ENCODE assay signal across 20 cellular contexts in the genomic region with DNA sequence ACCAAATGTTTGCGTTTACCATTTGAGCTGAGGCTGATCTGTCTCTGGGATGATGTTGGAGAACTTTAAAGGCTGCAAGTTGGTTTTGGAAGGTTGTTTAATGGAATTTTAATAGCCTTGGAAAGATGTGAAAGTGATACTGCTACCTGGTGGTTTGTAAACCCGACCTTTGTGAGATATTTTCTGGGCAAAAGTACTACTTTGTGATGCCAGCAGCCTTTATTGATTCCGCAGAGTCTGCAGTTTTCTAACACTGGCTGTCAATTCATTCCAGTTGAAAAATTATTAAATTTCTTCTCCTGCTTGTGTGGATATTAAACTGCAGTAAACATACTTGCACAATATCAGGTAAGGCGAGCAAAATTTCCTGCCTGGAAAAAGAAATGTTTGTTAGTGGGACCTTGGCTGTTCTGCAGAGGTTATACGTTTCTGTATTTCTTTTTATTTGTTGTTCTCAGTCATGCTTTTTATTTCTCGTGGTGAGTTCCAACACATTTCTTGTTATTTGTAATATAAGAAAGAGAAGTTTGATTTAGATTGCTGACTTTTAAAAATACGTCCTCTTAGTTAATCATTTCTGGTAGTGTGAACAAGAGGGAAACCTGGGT.
DNase-seq lines count a peak whose midpoint lies in the region; ATAC-seq, FAIRE-seq and TF ChIP-seq lines count a peak whose summit lies in the region.
"Had no signal": no experiment of that assay in that cellular context is flagged by ENCODE, and none has a peak within 500 bp of the region (broad histone marks: within the 10 kb centered on the region; RNA-seq: fewer than 3 reads in every experiment).

No MANE protein-coding gene starts in this region.

- POLR2A ChIA-PET in WTC11 (lab: Charles Lee) (no interaction called here), HepG2 (lab: Yijun Ruan, JAX) (no interaction called here)

- H3K23ac ChIP-seq in mesenchymal stem cell (ENCODE audit: low read length in 2 of 2) = no peak overlapping the region

- TF ChIP-seq RAD21 in HepG2 (CRISPR knock-in tag; IDR thresholded peaks at IDR 0.05) = no peak

- H2BK12ac ChIP-seq in mesenchymal stem cell (ENCODE audit: low read length in 2 of 2) = no peak overlapping the region

- H3K27me3 Mint-ChIP-seq in GM23338 (ENCODE audit: insufficient read depth, low read depth, poor library complexity) = peaks cover 2% of the 10 kb centered on the region
- H3K27me3 Mint-ChIP-seq in WTC11 (ENCODE audit: low read depth) = no peaks in the 10 kb centered on the region
- H3K27me3 Mint-ChIP-seq in neural progenitor cell (ENCODE audit: insufficient read depth, low read depth) = no peaks in the 10 kb centered on the region
- H3K27me3 Mint-ChIP-seq: B cell; CD4-positive, CD25-positive, alpha-beta regulatory T cell had no signal

- H3K79me2 ChIP-seq in GM23338 (replicated peaks; ENCODE audit: insufficient read depth) (no peaks in the 10 kb centered on the region), HepG2 (ENCODE audit: insufficient read depth, low read length) (no peaks in the 10 kb centered on the region), neural progenitor cell (ENCODE audit: low read depth) (no peaks in the 10 kb centered on the region)

- H4K8ac ChIP-seq in mesenchymal stem cell (ENCODE audit: low read length) = no peak overlapping the region

- H2AFZ ChIP-seq in GM23338 (no peak overlapping the region), HepG2 (ENCODE audit: low read length) (no peak overlapping the region), mesenchymal stem cell (ENCODE audit: low read depth, low read length) (no peak overlapping the region), neural progenitor cell (replicated peaks) (no peak overlapping the region)
- H2AFZ ChIP-seq: GM23248 had no signal

- no peaks in the 10 kb centered on the region for H3K36me3 Mint-ChIP-seq in GM23338 (ENCODE audit: low read depth)
- no peaks in the 10 kb centered on the region for H3K36me3 Mint-ChIP-seq in WTC11
- no peaks in the 10 kb centered on the region for H3K36me3 Mint-ChIP-seq in neural progenitor cell

- TF ChIP-seq CTCF in GM23338 (conservative IDR thresholded peaks at IDR 0.05; ENCODE audit: low read depth in 2 of 2) (no peak), WTC11 (IDR thresholded peaks at IDR 0.05) (no peak), HepG2 (CRISPR knock-in tag; IDR thresholded peaks at IDR 0.05) (no peak), esophagus muscularis mucosa (IDR thresholded peaks at IDR 0.05) (no peak), neural progenitor cell (IDR thresholded peaks at IDR 0.05) (no peak)

- no peak overlapping the region for H2BK5ac ChIP-seq in mesenchymal stem cell (ENCODE audit: low read depth, low read length, poor library complexity, severe bottlenecking)

- intact Hi-C loops in HepG2 (cut with micrococcal nuclease; ENCODE audit: unreplicated experiment) (no loop called here), esophagus muscularis mucosa (cut with DNase I) (no loop called here)

- in situ Hi-C loops in HepG2 (cut with HindIII; ENCODE audit: extremely low pct_ligation_motif_present, low pct_unique_long_range_greater_than_20kb) = no loop called here

- H3K4me1 Mint-ChIP-seq in GM23338 (peaks cover 25% of the 10 kb centered on the region), WTC11 (peaks cover 35% of the 10 kb centered on the region), neural progenitor cell (no peaks in the 10 kb centered on the region)
- H3K4me1 Mint-ChIP-seq: B cell had no signal

- DNase-seq in GM23338 (ENCODE audit: low spot score) = no peak
- DNase-seq in WTC11 (ENCODE audit: low spot score) = no peak
- no peak for DNase-seq in HepG2 (ENCODE audit: low spot score)
- no peak for DNase-seq in mesenchymal stem cell
- DNase-seq in esophagus muscularis mucosa (ENCODE audit: extremely low spot score) = no peak
- no peak for DNase-seq in activated CD4-positive, alpha-beta T cell treated with anti-CD3 and anti-CD28 coated beads, Interleukin-2, amount 50 U/mL, for 48 hours
- no peak for DNase-seq in neural progenitor cell (ENCODE audit: low spot score)
- DNase-seq: Caco-2; CD4-positive, CD25-positive, alpha-beta regulatory T cell; CD8-positive, alpha-beta T cell; DMS153; DND-41; GM23248; H9 had no signal

- H2AK5ac ChIP-seq in mesenchymal stem cell (ENCODE audit: low read length, severe bottlenecking) = peak overlapping the region; percentile 42

- H3K4me1 ChIP-seq in GM23338 (ENCODE audit: insufficient read depth) (peaks cover 18% of the 10 kb centered on the region), HepG2 (ENCODE audit: insufficient read depth, low read length) (no peaks in the 10 kb centered on the region), mesenchymal stem cell (ENCODE audit: control insufficient read depth, insufficient read depth, low read depth, low read length) (no peaks in the 10 kb centered on the region), esophagus muscularis mucosa (no peaks in the 10 kb centered on the region), neural progenitor cell (peaks cover 3% of the 10 kb centered on the region)
- H3K4me1 ChIP-seq: BLaER1 had no signal

- H3K4me3 Mint-ChIP-seq in GM23338 (no peak overlapping the region), WTC11 (no peak overlapping the region), neural progenitor cell (no peak overlapping the region)
- H3K4me3 Mint-ChIP-seq: B cell; CD4-positive, CD25-positive, alpha-beta regulatory T cell; CD8-positive, alpha-beta T cell; H9 had no signal

- no peak overlapping the region for H3K14ac ChIP-seq in mesenchymal stem cell (ENCODE audit: low read length in 2 of 2)

- 93% methylated on average over 7 of the region's 7 CpGs for WGBS in HepG2 (ENCODE audit: low lambda C conversion rate)
- 91% methylated on average over 7 of the region's 7 CpGs for WGBS in mesenchymal stem cell
- WGBS in esophagus muscularis mucosa = 90% methylated on average over 7 of the region's 7 CpGs

- FAIRE-seq in HepG2 (lab: Jason Lieb, UNC) = no peak
- FAIRE-seq: G401.6, GM12892 had no signal

- no peaks in the 10 kb centered on the region for H3K36me3 ChIP-seq in GM23338 (ENCODE audit: insufficient read depth)
- H3K36me3 ChIP-seq in HepG2 (replicated peaks in 1 of 2; ENCODE audit: control insufficient read depth in 1 of 2, insufficient read depth in 2 of 2, low read length in 2 of 2) = peaks cover 0 to 2% of the 10 kb centered on the region in 2 experiments; a peak in 1 of 5 replicates
- H3K36me3 ChIP-seq in mesenchymal stem cell (ENCODE audit: control insufficient read depth in 1 of 2, insufficient read depth in 2 of 2, low read depth in 1 of 2, low read length in 2 of 2) = no peaks in the 10 kb centered on the region
- H3K36me3 ChIP-seq in esophagus muscularis mucosa = no peaks in the 10 kb centered on the region
- H3K36me3 ChIP-seq in neural progenitor cell = no peaks in the 10 kb centered on the region
- H3K36me3 ChIP-seq: BLaER1 had no signal

- CTCF ChIA-PET in WTC11 (lab: Charles Lee) = interaction anchor here (0.6 kb wide), 1 partner anchor 18 kb away, joined by 4 read pairs; no protein-coding TSS in a partner anchor
- CTCF ChIA-PET in HepG2 (lab: Yijun Ruan, JAX; ENCODE audit: low intra/inter-chr PET ratio, low total read pairs) = no interaction called here

- no peaks in the 10 kb centered on the region for H3K79me1 ChIP-seq in mesenchymal stem cell (replicated peaks; ENCODE audit: low read length, poor library complexity, severe bottlenecking)

- H3K27ac Mint-ChIP-seq in GM23338 (no peak overlapping the region), WTC11 (peak overlapping the region; percentile 4; the same call in 1 of the 2 replicates), neural progenitor cell (no peak overlapping the region)
- H3K27ac Mint-ChIP-seq: B cell; CD8-positive, alpha-beta T cell had no signal

- H3K9ac ChIP-seq in HepG2 (ENCODE audit: insufficient read depth, low read depth, low read length) (no peak overlapping the region), mesenchymal stem cell (ENCODE audit: low read length) (no peak overlapping the region), neural progenitor cell (no peak overlapping the region)
- H3K9ac ChIP-seq: BLaER1, GM23248 had no signal

- TF ChIP-seq EP300 in HepG2 (IDR thresholded peaks at IDR 0.05; ENCODE audit: low read depth in 2 of 2, low read length in 2 of 2) (no peak), HepG2 (CRISPR knock-in tag; IDR thresholded peaks at IDR 0.05; ENCODE audit: borderline replicate concordance) (no peak), esophagus muscularis mucosa (IDR thresholded peaks at IDR 0.05) (no peak)

- H3K9me3 ChIP-seq in HepG2 (ENCODE audit: low read length) (no peaks in the 10 kb centered on the region), mesenchymal stem cell (ENCODE audit: control insufficient read depth, low read length) (no peaks in the 10 kb centered on the region), esophagus muscularis mucosa (no peaks in the 10 kb centered on the region), neural progenitor cell (ENCODE audit: low read depth) (no peaks in the 10 kb centered on the region)
- H3K9me3 ChIP-seq: BLaER1, Caco-2 had no signal

- BruUV-seq in HepG2 (replicated peaks; lab: Mats Ljungman, UMichigan) = no TSS peak

- H3K9me3 Mint-ChIP-seq in GM23338 = no peaks in the 10 kb centered on the region; the same call in 2 of the 3 replicates
- H3K9me3 Mint-ChIP-seq in WTC11 = no peaks in the 10 kb centered on the region
- H3K9me3 Mint-ChIP-seq in neural progenitor cell = no peaks in the 10 kb centered on the region
- H3K9me3 Mint-ChIP-seq: CD8-positive, alpha-beta T cell; H9 had no signal

- H3K4me3 ChIP-seq in GM23338 (no peak overlapping the region), HepG2 (replicated peaks in 1 of 3; ENCODE audit: insufficient read depth in 1 of 3, low read depth in 2 of 3, low read length in 3 of 3) (no peak overlapping the region), mesenchymal stem cell (ENCODE audit: insufficient read depth in 1 of 2, low read depth in 1 of 2, low read length in 2 of 2) (no peak overlapping the region), esophagus muscularis mucosa (no peak overlapping the region), neural progenitor cell (no peak overlapping the region)
- H3K4me3 ChIP-seq: BLaER1, GM23248 had no signal

- H2BK120ac ChIP-seq in mesenchymal stem cell (ENCODE audit: low read depth, low read length) = no peak overlapping the region

- H4K91ac ChIP-seq in mesenchymal stem cell (ENCODE audit: low read length) = no peak overlapping the region

- TF ChIP-seq POLR2A in HepG2 (IDR thresholded peaks at IDR 0.05; ENCODE audit: insufficient read depth in 1 of 2, low read depth in 2 of 2, low read length in 2 of 2) = no peak
- TF ChIP-seq POLR2A in esophagus muscularis mucosa (IDR thresholded peaks at IDR 0.05; ENCODE audit: low read depth) = no peak

- no peak overlapping the region for H3K4ac ChIP-seq in mesenchymal stem cell (ENCODE audit: low read depth in 1 of 2, low read length in 2 of 2)

- no peak overlapping the region for H2BK15ac ChIP-seq in mesenchymal stem cell (ENCODE audit: low read depth, poor library complexity, severe bottlenecking)

- H3K4me2 ChIP-seq in GM23338 (no peak overlapping the region), HepG2 (ENCODE audit: low read depth, low read length) (no peak overlapping the region), mesenchymal stem cell (ENCODE audit: low read length, poor library complexity, severe bottlenecking) (no peak overlapping the region), neural progenitor cell (no peak overlapping the region)
- H3K4me2 ChIP-seq: BLaER1 had no signal

- no peak for ATAC-seq in GM23338
- no peak for ATAC-seq in WTC11
- no peak for ATAC-seq in HepG2
- ATAC-seq: CD8-positive, alpha-beta T cell; HCT116 had no signal

- peak overlapping the region; percentile 17 for H3K27ac ChIP-seq in GM23338 (ENCODE audit: low read depth)
- H3K27ac ChIP-seq in HepG2 (ENCODE audit: extremely low read length, insufficient read depth, low read length) = no peak overlapping the region
- no peak overlapping the region for H3K27ac ChIP-seq in mesenchymal stem cell (ENCODE audit: low read length, poor library complexity, severe bottlenecking)
- no peak overlapping the region for H3K27ac ChIP-seq in esophagus muscularis mucosa (replicated peaks in 1 of 4)
- no peak overlapping the region for H3K27ac ChIP-seq in neural progenitor cell
- H3K27ac ChIP-seq: BLaER1, C4-2B, GM23248 had no signal

- H3K27me3 ChIP-seq in GM23338 (ENCODE audit: insufficient read depth) (no peaks in the 10 kb centered on the region), HepG2 (ENCODE audit: control insufficient read depth in 1 of 2, insufficient read depth in 2 of 2, low read length in 2 of 2) (no peaks in the 10 kb centered on the region), mesenchymal stem cell (ENCODE audit: control insufficient read depth in 1 of 2, insufficient read depth in 1 of 2, low read length in 2 of 2) (no peaks in the 10 kb centered on the region), esophagus muscularis mucosa (no peaks in the 10 kb centered on the region), neural progenitor cell (no peaks in the 10 kb centered on the region)
- H3K27me3 ChIP-seq: BLaER1 had no signal

- H4K20me1 ChIP-seq in GM23338 (replicated peaks; ENCODE audit: insufficient read depth) (no peaks in the 10 kb centered on the region), HepG2 (ENCODE audit: insufficient read depth, low read length) (no peaks in the 10 kb centered on the region), neural progenitor cell (ENCODE audit: low read depth) (no peaks in the 10 kb centered on the region)
- H4K20me1 ChIP-seq: BLaER1 had no signal

- peaks cover 4% of the 10 kb centered on the region; the same call in 1 of the 2 replicates for H3K9me2 ChIP-seq in GM23338 (ENCODE audit: insufficient read depth)

- no peak overlapping the region for H3K18ac ChIP-seq in mesenchymal stem cell (ENCODE audit: low read depth in 1 of 2, low read length in 2 of 2)

- H3F3A ChIP-seq in GM23338 (replicated peaks; ENCODE audit: low read depth) (no peaks in the 10 kb centered on the region), neural progenitor cell (ENCODE audit: low read depth) (no peaks in the 10 kb centered on the region)
